8 cellular contexts compared by ENCODE assay signal in the genomic region with DNA sequence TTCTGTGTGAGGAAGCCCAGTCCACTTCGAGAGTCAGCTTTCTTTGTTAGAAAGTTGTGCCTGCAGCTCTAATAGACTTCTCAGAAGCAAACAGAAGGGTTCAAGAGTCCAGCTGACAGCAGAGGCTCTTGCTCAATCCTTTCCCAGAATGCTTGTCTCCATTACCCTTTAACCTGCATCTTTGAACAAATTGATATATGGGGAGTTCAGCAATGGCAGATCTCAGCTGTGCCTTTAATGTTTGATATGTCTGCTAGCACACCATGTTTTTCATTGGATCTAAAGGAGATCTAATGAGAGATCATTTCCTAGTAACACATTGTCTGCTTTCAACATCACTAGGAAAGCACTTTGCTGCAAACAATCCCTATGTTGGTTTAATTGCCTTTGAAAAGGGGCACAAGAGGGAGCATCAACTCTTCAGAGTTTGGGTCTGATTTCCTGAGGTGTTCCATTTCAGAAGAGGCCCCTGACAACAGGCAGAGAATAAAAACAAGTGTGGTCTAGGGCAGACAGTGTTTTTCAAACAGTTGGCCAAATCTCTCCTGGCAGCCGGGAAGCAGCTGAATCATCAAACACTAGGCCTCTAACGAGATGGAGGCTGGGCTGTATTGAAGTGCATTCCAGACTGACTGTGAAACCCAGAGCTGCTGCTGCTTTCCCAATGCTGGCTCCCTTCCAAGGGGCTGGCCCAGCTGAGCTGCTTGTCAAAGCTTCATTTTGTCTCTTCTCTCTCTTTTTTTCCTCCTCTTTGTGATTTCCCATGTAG. TPM values are rescaled to one million over a fixed set of nuclear protein-coding genes. Genes with fewer than 3 reads are reported as not detected.
DNase-seq lines count a peak whose midpoint lies in the region; ATAC-seq, FAIRE-seq and TF ChIP-seq lines count a peak whose summit lies in the region.

No MANE protein-coding gene starts in this region.

- H3K4me3 Mint-ChIP-seq in activated T-helper 1 cell treated with anti-CD3 and anti-CD28 coated beads, Interleukin-12 subunit alpha, Interleukin-12 subunit beta, Interleukin-2, Interleukin-4 antibody, amounts not matched to agents 30 ng/mL and 10 ng/mL and 1 ng/mL, durations not matched to agents 14 hours and 24 hours and 36 hours: no peak overlapping the region

- DNase-seq in AG04449 (ENCODE audit: low read depth, low spot score) (peak; percentile 78), MG63 (peak; percentile 93), SW 1271 (lab: John Stamatoyannopoulos, UW) (peak; percentile 0 to 23), frontal cortex (ENCODE audit: low spot score in 2 of 2) (peak; percentile 60 to 69), nucleus accumbens (lab: John Stamatoyannopoulos, UW) (peak in 55 of 56 donors; percentile 3 to 83 (median 55))
- DNase-seq in activated T-helper 1 cell treated with anti-CD3 and anti-CD28 coated beads, Interleukin-12 subunit alpha, Interleukin-12 subunit beta, Interleukin-2, Interleukin-4 antibody, amounts not matched to agents 30 ng/mL and 10 ng/mL and 1 ng/mL, durations not matched to agents 14 hours and 24 hours and 36 hours (ENCODE audit: low spot score): no peak

- POLR2A ChIA-PET in AG04449 (lab: Yijun Ruan, JAX): interaction anchor here (0.9 kb wide), 1 partner anchor 216 kb away, joined by 7 read pairs; the partner anchor contains the start of gene PLS3

- ATAC-seq in GM21447 (IDR thresholded peaks at IDR 0.05; ENCODE audit: unreplicated experiment) (no peak), GM19467 (IDR thresholded peaks at IDR 0.05; ENCODE audit: unreplicated experiment) (no peak)

- CTCF ChIA-PET in AG04449 (lab: Yijun Ruan, JAX): interaction anchor here (0.8 to 1.6 kb wide), 4 partner anchors 12 to 277 kb away, joined by 3 to 5 read pairs (median 3); partner anchors contain the start of gene PLS3

- TF ChIP-seq CTCF in AG04449 (IDR thresholded peaks at IDR 0.05; ENCODE audit: insufficient read depth, low read length, missing control alignments): no peak

- no peaks in the 10 kb centered on the region for H3K36me3 Mint-ChIP-seq in activated T-helper 1 cell treated with anti-CD3 and anti-CD28 coated beads, Interleukin-12 subunit alpha, Interleukin-12 subunit beta, Interleukin-2, Interleukin-4 antibody, amounts not matched to agents 30 ng/mL and 10 ng/mL and 1 ng/mL, durations not matched to agents 14 hours and 24 hours and 36 hours (ENCODE audit: low read depth)

- H3K4me3 ChIP-seq in AG04449 (ENCODE audit: low read depth, low read length) (no peak overlapping the region), MG63 (no peak overlapping the region)

- no peaks in the 10 kb centered on the region for H3K36me3 ChIP-seq in MG63

- no peak for FAIRE-seq in frontal cortex (lab: Jason Lieb, UNC)

- H3K4me1 Mint-ChIP-seq in activated T-helper 1 cell treated with anti-CD3 and anti-CD28 coated beads, Interleukin-12 subunit alpha, Interleukin-12 subunit beta, Interleukin-2, Interleukin-4 antibody, amounts not matched to agents 30 ng/mL and 10 ng/mL and 1 ng/mL, durations not matched to agents 14 hours and 24 hours and 36 hours (ENCODE audit: low read depth): no peaks in the 10 kb centered on the region

- H3K27ac Mint-ChIP-seq in activated T-helper 1 cell treated with anti-CD3 and anti-CD28 coated beads, Interleukin-12 subunit alpha, Interleukin-12 subunit beta, Interleukin-2, Interleukin-4 antibody, amounts not matched to agents 30 ng/mL and 10 ng/mL and 1 ng/mL, durations not matched to agents 14 hours and 24 hours and 36 hours: no peak overlapping the region

- no peaks in the 10 kb centered on the region for H3K9me3 ChIP-seq in MG63

- no peaks in the 10 kb centered on the region for H3K27me3 ChIP-seq in MG63

- no peaks in the 10 kb centered on the region for H3K9me3 Mint-ChIP-seq in activated T-helper 1 cell treated with anti-CD3 and anti-CD28 coated beads, Interleukin-12 subunit alpha, Interleukin-12 subunit beta, Interleukin-2, Interleukin-4 antibody, amounts not matched to agents 30 ng/mL and 10 ng/mL and 1 ng/mL, durations not matched to agents 14 hours and 24 hours and 36 hours

- H3K27me3 Mint-ChIP-seq in activated T-helper 1 cell treated with anti-CD3 and anti-CD28 coated beads, Interleukin-12 subunit alpha, Interleukin-12 subunit beta, Interleukin-2, Interleukin-4 antibody, amounts not matched to agents 30 ng/mL and 10 ng/mL and 1 ng/mL, durations not matched to agents 14 hours and 24 hours and 36 hours (ENCODE audit: insufficient read depth): no peaks in the 10 kb centered on the region

- intact Hi-C loops in activated T-helper 1 cell treated with anti-CD3 and anti-CD28 coated beads, Interleukin-12 subunit alpha, Interleukin-12 subunit beta, Interleukin-2, Interleukin-4 antibody, amounts not matched to agents 30 ng/mL and 10 ng/mL and 1 ng/mL, durations not matched to agents 14 hours and 24 hours and 36 hours (cut with micrococcal nuclease): no loop called here

RNA-seq across cellular contexts. Expression of gene LUZP4, which starts 55.6 kb away (rescaled TPM):
- not detected in 2 replicates for total RNA-seq in MG63 (2014; rRNA removed; shearing (Covaris generic); ENCODE audit: low replicate concordance)
- not detected for total RNA-seq in frontal cortex
- not detected in 2 replicates for total RNA-seq in activated T-helper 1 cell treated with anti-CD3 and anti-CD28 coated beads, Interleukin-12 subunit alpha, Interleukin-12 subunit beta, Interleukin-2, Interleukin-4 antibody, amounts not matched to agents 30 ng/mL and 10 ng/mL and 1 ng/mL, durations not matched to agents 14 hours and 24 hours and 36 hours
